ENCODE assay signal across 1 cellular context in the genomic region with DNA sequence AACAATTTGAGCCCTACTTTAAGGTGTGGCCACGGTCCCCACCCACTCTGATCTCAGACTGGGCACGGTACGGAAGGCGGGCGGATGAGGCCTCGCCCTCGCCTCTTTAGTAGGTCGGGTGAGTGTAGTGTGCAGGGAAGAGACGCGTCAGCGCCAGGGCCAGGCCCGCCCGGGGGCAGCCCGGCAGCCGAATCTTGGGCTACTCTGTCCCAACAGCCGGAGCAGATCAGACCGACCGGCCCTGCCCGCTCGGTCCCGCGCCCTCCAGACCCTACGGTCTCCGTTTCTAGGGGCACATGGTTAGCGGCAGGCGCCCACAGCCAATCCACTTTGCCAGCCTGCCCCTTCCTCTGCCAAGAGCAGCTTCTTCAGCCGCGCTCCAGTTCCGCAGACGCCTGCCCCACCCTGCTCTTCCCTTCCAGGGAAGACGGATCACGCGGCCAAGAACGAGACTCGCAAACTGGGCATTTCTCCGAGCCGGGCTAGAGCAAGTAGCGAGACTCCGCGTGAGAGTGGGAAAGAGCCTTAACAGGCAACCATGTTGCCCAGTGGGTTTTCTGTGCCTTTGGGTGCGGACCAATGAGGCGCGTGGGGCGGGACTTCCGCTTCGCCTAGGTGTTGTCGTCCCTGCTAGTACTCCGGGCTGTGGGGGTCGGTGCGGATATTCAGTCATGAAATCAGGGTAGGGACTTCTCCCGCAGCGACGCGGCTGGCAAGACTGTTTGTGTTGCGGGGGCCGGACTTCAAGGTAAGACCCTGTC.
TF ChIP-seq lines count a peak whose summit lies in the region.

A gene with protein sequence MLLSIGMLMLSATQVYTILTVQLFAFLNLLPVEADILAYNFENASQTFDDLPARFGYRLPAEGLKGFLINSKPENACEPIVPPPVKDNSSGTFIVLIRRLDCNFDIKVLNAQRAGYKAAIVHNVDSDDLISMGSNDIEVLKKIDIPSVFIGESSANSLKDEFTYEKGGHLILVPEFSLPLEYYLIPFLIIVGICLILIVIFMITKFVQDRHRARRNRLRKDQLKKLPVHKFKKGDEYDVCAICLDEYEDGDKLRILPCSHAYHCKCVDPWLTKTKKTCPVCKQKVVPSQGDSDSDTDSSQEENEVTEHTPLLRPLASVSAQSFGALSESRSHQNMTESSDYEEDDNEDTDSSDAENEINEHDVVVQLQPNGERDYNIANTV (plus strand): TSS at position 610 of the 761 bp plus-strand sequence. CDS start 32,812 bp downstream, outside the sequence.

TF ChIP-seq in K562, 482 proteins besides CTCF, POLR2A, EP300 and RAD21 (continued from another document and continues in another):
- TF ChIP-seq E2F4 (CRISPR knock-in tag; IDR thresholded peaks at IDR 0.05; ENCODE audit: low read depth) (0 out of 2 replicates have a peak, but pooled peaks have one; percentile 31), DLX4 (CRISPR knock-in tag; IDR thresholded peaks at IDR 0.05) (no peak), TAL1 (IDR thresholded peaks at IDR 0.05) (no peak), CREBBP (IDR thresholded peaks at IDR 0.05; ENCODE audit: low read depth, low read length) (no peak), LEF1 (IDR thresholded peaks at IDR 0.05) (peak; percentile 58; the same call in 1 of the 2 replicates), BRCA1 (IDR thresholded peaks at IDR 0.05) (no peak), BRCA1 (CRISPR knock-in tag; IDR thresholded peaks at IDR 0.05) (no peak), MBD2 (IDR thresholded peaks at IDR 0.05; ENCODE audit: borderline replicate concordance, low read depth) (peak; percentile 96), ZNF583 (CRISPR knock-in tag; IDR thresholded peaks at IDR 0.05) (no peak), ZNF217 (CRISPR knock-in tag; IDR thresholded peaks at IDR 0.05) (no peak), SAFB (IDR thresholded peaks at IDR 0.05; ENCODE audit: borderline replicate concordance, low read depth, low read length) (peak; percentile 43; the same call in 1 of the 2 replicates), POLR2AphosphoS5 (IDR thresholded peaks at IDR 0.05; ENCODE audit: control insufficient read depth, insufficient read depth, low read depth, low read length) (peak; percentile 39; the same call in 1 of the 2 replicates), BHLHE40 (IDR thresholded peaks at IDR 0.05; ENCODE audit: low read length) (0 out of 2 replicates have a peak, but pooled peaks have one; percentile 7), MAFF (IDR thresholded peaks at IDR 0.05; ENCODE audit: low read length) (no peak), SMAD1 (IDR thresholded peaks at IDR 0.05; ENCODE audit: low read depth, low read length, partially characterized antibody) (no peak), NFYB (IDR thresholded peaks at IDR 0.05; ENCODE audit: extremely low read depth, insufficient read length) (peak; percentile 100), BDP1 (IDR thresholded peaks at IDR 0.05; ENCODE audit: insufficient read depth, insufficient read length) (no peak), CREM (IDR thresholded peaks at IDR 0.05; ENCODE audit: low read depth) (peak; percentile 56; the same call in 1 of the 2 replicates), PHF8 (IDR thresholded peaks at IDR 0.05; ENCODE audit: borderline replicate concordance, low read length) (peak; percentile 71; the same call in 1 of the 2 replicates), RBFOX2 (IDR thresholded peaks at IDR 0.05; ENCODE audit: low read depth, low read length) (peak; percentile 77), TEAD4 (IDR thresholded peaks at IDR 0.05; ENCODE audit: low read length) (no peak), TEAD4 (CRISPR knock-in tag; IDR thresholded peaks at IDR 0.05; ENCODE audit: borderline replicate concordance) (no peak), GABPB2 (CRISPR knock-in tag; conservative IDR thresholded peaks at IDR 0.05) (no peak), ZNF444 (CRISPR knock-in tag; IDR thresholded peaks at IDR 0.05) (no peak), ZFP91 (CRISPR knock-in tag; IDR thresholded peaks at IDR 0.05) (no peak), ARID3B (CRISPR knock-in tag; IDR thresholded peaks at IDR 0.05; ENCODE audit: borderline replicate concordance) (no peak), FOS (IDR thresholded peaks at IDR 0.05; ENCODE audit: extremely low read depth, insufficient read length) (peak; percentile 99), ELF4 (CRISPR knock-in tag; IDR thresholded peaks at IDR 0.05) (no peak), ATF1 (CRISPR knock-in tag; IDR thresholded peaks at IDR 0.05) (no peak), ATF1 (tag; IDR thresholded peaks at IDR 0.05) (peak; percentile 62), TGIF2 (CRISPR knock-in tag; IDR thresholded peaks at IDR 0.05) (no peak), NFXL1 (CRISPR knock-in tag; IDR thresholded peaks at IDR 0.05) (no peak), ZNF639 (CRISPR knock-in tag; conservative IDR thresholded peaks at IDR 0.05 in 1 of 2, IDR thresholded peaks at IDR 0.05 in 1 of 2) (no peak), SPI1 (IDR thresholded peaks at IDR 0.05; ENCODE audit: borderline replicate concordance, low read depth, low read length) (peak; percentile 75), ZNF24 (IDR thresholded peaks at IDR 0.05) (no peak)
- TF ChIP-seq, protein P1, sequence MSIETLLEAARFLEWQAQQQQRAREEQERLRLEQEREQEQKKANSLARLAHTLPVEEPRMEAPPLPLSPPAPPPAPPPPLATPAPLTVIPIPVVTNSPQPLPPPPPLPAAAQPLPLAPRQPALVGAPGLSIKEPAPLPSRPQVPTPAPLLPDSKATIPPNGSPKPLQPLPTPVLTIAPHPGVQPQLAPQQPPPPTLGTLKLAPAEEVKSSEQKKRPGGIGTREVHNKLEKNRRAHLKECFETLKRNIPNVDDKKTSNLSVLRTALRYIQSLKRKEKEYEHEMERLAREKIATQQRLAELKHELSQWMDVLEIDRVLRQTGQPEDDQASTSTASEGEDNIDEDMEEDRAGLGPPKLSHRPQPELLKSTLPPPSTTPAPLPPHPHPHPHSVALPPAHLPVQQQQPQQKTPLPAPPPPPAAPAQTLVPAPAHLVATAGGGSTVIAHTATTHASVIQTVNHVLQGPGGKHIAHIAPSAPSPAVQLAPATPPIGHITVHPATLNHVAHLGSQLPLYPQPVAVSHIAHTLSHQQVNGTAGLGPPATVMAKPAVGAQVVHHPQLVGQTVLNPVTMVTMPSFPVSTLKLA (conservative IDR thresholded peaks at IDR 0.05) = peak in 1 of 2 experiments; percentile 45; a peak in 2 of 4 replicates
- TF ChIP-seq, protein P2, sequence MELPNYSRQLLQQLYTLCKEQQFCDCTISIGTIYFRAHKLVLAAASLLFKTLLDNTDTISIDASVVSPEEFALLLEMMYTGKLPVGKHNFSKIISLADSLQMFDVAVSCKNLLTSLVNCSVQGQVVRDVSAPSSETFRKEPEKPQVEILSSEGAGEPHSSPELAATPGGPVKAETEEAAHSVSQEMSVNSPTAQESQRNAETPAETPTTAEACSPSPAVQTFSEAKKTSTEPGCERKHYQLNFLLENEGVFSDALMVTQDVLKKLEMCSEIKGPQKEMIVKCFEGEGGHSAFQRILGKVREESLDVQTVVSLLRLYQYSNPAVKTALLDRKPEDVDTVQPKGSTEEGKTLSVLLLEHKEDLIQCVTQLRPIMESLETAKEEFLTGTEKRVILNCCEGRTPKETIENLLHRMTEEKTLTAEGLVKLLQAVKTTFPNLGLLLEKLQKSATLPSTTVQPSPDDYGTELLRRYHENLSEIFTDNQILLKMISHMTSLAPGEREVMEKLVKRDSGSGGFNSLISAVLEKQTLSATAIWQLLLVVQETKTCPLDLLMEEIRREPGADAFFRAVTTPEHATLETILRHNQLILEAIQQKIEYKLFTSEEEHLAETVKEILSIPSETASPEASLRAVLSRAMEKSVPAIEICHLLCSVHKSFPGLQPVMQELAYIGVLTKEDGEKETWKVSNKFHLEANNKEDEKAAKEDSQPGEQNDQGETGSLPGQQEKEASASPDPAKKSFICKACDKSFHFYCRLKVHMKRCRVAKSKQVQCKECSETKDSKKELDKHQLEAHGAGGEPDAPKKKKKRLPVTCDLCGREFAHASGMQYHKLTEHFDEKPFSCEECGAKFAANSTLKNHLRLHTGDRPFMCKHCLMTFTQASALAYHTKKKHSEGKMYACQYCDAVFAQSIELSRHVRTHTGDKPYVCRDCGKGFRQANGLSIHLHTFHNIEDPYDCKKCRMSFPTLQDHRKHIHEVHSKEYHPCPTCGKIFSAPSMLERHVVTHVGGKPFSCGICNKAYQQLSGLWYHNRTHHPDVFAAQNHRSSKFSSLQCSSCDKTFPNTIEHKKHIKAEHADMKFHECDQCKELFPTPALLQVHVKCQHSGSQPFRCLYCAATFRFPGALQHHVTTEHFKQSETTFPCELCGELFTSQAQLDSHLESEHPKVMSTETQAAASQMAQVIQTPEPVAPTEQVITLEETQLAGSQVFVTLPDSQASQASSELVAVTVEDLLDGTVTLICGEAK (IDR thresholded peaks at IDR 0.05) = peak; percentile 86
- TF ChIP-seq, protein P2 (CRISPR knock-in tag; IDR thresholded peaks at IDR 0.05) = no peak
